ENCODE assay signal across 16 cellular contexts in the genomic region with DNA sequence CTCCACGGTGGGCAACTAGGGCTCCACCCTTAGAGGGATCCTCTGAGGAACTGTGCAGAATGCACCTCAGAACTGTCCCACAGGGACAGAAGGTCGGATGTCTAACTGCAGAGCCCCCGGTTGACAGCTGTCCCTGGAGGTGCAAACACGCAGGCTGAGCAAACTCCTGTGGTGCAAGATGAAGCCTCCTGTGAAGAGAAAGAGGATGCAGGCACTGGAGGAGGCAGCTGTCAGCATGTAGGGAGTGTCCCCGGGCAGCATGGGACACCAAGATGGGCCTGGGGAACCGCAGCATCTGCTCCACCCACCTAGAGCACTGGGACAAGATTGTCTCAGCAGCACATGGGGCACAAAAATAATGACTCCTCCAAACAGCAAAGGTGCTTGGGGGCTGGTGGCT.
"Had no signal": no experiment of that assay in that cellular context is flagged by ENCODE, and none has a peak within 500 bp of the region (broad histone marks: within the 10 kb centered on the region; RNA-seq: fewer than 3 reads in every experiment).

No MANE protein-coding gene starts in this region.

- H3K36me3 Mint-ChIP-seq: activated naive CD4-positive, alpha-beta T cell treated with anti-CD3 and anti-CD28 coated beads, Interleukin-2, amount 10 ng/mL, durations not matched to agents 7 days and 5 days had no signal

- H3K27me3 ChIP-seq: testis had no signal

- H3K4me3 Mint-ChIP-seq: activated naive CD4-positive, alpha-beta T cell treated with anti-CD3 and anti-CD28 coated beads, Interleukin-2, amount 10 ng/mL, durations not matched to agents 7 days and 5 days; nephron progenitor cell; stimulated activated naive CD8-positive, alpha-beta T cell treated with anti-CD3 and anti-CD28 coated beads, Interleukin-15, amount 100 ng/mL, for 72 hours had no signal

- DNase-seq: activated CD4-positive, alpha-beta T cell treated with anti-CD3 and anti-CD28 coated beads, Interleukin-2, amount 50 U/mL, for 1 hour; activated CD4-positive, CD25-positive, alpha-beta regulatory T cell; activated naive CD4-positive, alpha-beta T cell treated with anti-CD3 and anti-CD28 coated beads, Interleukin-2, amount 10 ng/mL, durations not matched to agents 7 days and 5 days; central memory CD4-positive, alpha-beta T cell; cortex of kidney; effector memory CD4-positive, alpha-beta T cell; kidney; left ventricle myocardium superior; mesenchymal stem cell; nephron progenitor cell; sigmoid colon; stimulated activated CD4-positive, alpha-beta T cell treated with anti-CD3 and anti-CD28 coated beads, Interleukin-2, amount 100 ng/mL, for 48 hours; stimulated activated naive CD8-positive, alpha-beta T cell treated with anti-CD3 and anti-CD28 coated beads, Interleukin-15, amount 100 ng/mL, for 72 hours; testis had no signal

- H3K9me3 ChIP-seq: sigmoid colon, testis had no signal

- ATAC-seq: left ventricle myocardium superior; stimulated activated naive CD8-positive, alpha-beta T cell treated with anti-CD3 and anti-CD28 coated beads, Interleukin-15, amount 100 ng/mL, for 72 hours had no signal

- H3K9me3 Mint-ChIP-seq: activated naive CD4-positive, alpha-beta T cell treated with anti-CD3 and anti-CD28 coated beads, Interleukin-2, amount 10 ng/mL, durations not matched to agents 7 days and 5 days; activated T-helper 2 cell treated with anti-CD3 and anti-CD28 coated beads, Interferon-gamma antibody, Interleukin-2, Interleukin-4, amounts not matched to agents 10 μg/mL and 5 μg/mL and 100 μg/mL, durations not matched to agents 14 hours and 24 hours and 36 hours; stimulated activated naive CD8-positive, alpha-beta T cell treated with anti-CD3 and anti-CD28 coated beads, Interleukin-15, amount 100 ng/mL, for 72 hours had no signal

- H3K27ac ChIP-seq: epithelial cell of prostate, sigmoid colon, testis had no signal

- H3K4me3 ChIP-seq: sigmoid colon, testis had no signal

- H3K4me1 ChIP-seq: sigmoid colon, testis had no signal

- H3K27ac Mint-ChIP-seq: activated naive CD4-positive, alpha-beta T cell treated with anti-CD3 and anti-CD28 coated beads, Interleukin-2, amount 10 ng/mL, durations not matched to agents 7 days and 5 days; activated T-helper 2 cell treated with anti-CD3 and anti-CD28 coated beads, Interferon-gamma antibody, Interleukin-2, Interleukin-4, amounts not matched to agents 10 μg/mL and 5 μg/mL and 100 μg/mL, durations not matched to agents 14 hours and 24 hours and 36 hours; stimulated activated naive CD8-positive, alpha-beta T cell treated with anti-CD3 and anti-CD28 coated beads, Interleukin-15, amount 100 ng/mL, for 72 hours had no signal

- H3K36me3 ChIP-seq: sigmoid colon had no signal
